26 cellular contexts compared by ENCODE assay signal in genomic region chr15:49062900-49063299, GRCh38. TPM values are rescaled to one million over a fixed set of nuclear protein-coding genes. Genes with fewer than 3 reads are reported as not detected.
DNase-seq lines count a peak whose midpoint lies in the region; ATAC-seq, FAIRE-seq and TF ChIP-seq lines count a peak whose summit lies in the region.
"Had no signal": no experiment of that assay in that cellular context is flagged by ENCODE, and none has a peak within 500 bp of the region (broad histone marks: within the 10 kb centered on the region; RNA-seq: fewer than 3 reads in every experiment).

No MANE protein-coding gene starts in this region.

- H2AK5ac ChIP-seq in H9 (ENCODE audit: insufficient read length, low read length) (no peak overlapping the region), mesendoderm (ENCODE audit: low read length) (no peak overlapping the region)

- H3K27me3 ChIP-seq in H9 (ENCODE audit: insufficient read depth, low read length) = no peaks in the 10 kb centered on the region
- peaks cover 0 to 7% of the 10 kb centered on the region in 2 experiments; a peak in 3 of 5 replicates for H3K27me3 ChIP-seq in K562 (ENCODE audit: control insufficient read depth in 2 of 2, insufficient read depth in 2 of 2, low read length in 2 of 2)
- no peaks in the 10 kb centered on the region for H3K27me3 ChIP-seq in mesendoderm (ENCODE audit: insufficient read depth, low read length, poor library complexity)
- no peaks in the 10 kb centered on the region for H3K27me3 ChIP-seq in parathyroid adenoma (ENCODE audit: control insufficient read depth, insufficient read depth, low read length)
- H3K27me3 ChIP-seq: SJSA1 had no signal

- no peak overlapping the region for H2BK12ac ChIP-seq in H9 (ENCODE audit: insufficient read length, low read depth, low read length)

- H3K27ac ChIP-seq in H9 (ENCODE audit: insufficient read length, low read depth, low read length) (no peak overlapping the region), K562 (ENCODE audit: extremely low read depth, low read depth, low read length) (no peak overlapping the region), mesendoderm (ENCODE audit: low read depth, low read length) (no peak overlapping the region), parathyroid adenoma (no peak overlapping the region)
- H3K27ac ChIP-seq: A549, SJSA1 had no signal

- H3K23ac ChIP-seq in H9 (ENCODE audit: insufficient read length, low read depth, low read length) (no peak overlapping the region), mesendoderm (ENCODE audit: low read length) (no peak overlapping the region)

- no peak overlapping the region for H3T11ph ChIP-seq in H9 (ENCODE audit: low read length)

- intact Hi-C loops in K562 (cut with micrococcal nuclease) = no loop called here

- H3K79me2 ChIP-seq in H9 (ENCODE audit: insufficient read depth, low read length) (no peaks in the 10 kb centered on the region), K562 (ENCODE audit: control insufficient read depth, insufficient read depth, low read length) (no peaks in the 10 kb centered on the region), mesendoderm (ENCODE audit: control insufficient read depth, insufficient read depth, low read length) (no peaks in the 10 kb centered on the region), parathyroid adenoma (no peaks in the 10 kb centered on the region)

- H3K36me3 Mint-ChIP-seq in H9 (ENCODE audit: insufficient read depth in 1 of 3, low read depth in 3 of 3) = no peaks in the 10 kb centered on the region
- H3K36me3 Mint-ChIP-seq: CD8-positive, alpha-beta T cell; T-cell had no signal

- no peak overlapping the region for H4K91ac ChIP-seq in H9 (ENCODE audit: insufficient read length, low read depth, low read length)

- H3K4me3 ChIP-seq in K562 = no peak overlapping the region
- H3K4me3 ChIP-seq in mesendoderm (ENCODE audit: low read length) = no peak overlapping the region
- no peak overlapping the region for H3K4me3 ChIP-seq in parathyroid adenoma (ENCODE audit: low read depth, low read length)
- H3K4me3 ChIP-seq: A549, HAP-1, SJSA1 had no signal

- H2BK20ac ChIP-seq in H9 (ENCODE audit: low read depth, low read length, poor library complexity, severe bottlenecking) = no peak overlapping the region

- no peaks in the 10 kb centered on the region for H3K79me1 ChIP-seq in H9 (ENCODE audit: insufficient read depth, low read depth, low read length, poor library complexity, severe bottlenecking)
- no peaks in the 10 kb centered on the region for H3K79me1 ChIP-seq in mesendoderm (ENCODE audit: low read length)

- H3K23me2 ChIP-seq in H9 (ENCODE audit: insufficient read length, low read depth, low read length, poor library complexity, severe bottlenecking) = no peaks in the 10 kb centered on the region

- no peaks in the 10 kb centered on the region for H3K9me3 Mint-ChIP-seq in H9
- H3K9me3 Mint-ChIP-seq: CD8-positive, alpha-beta T cell; T-cell had no signal

- H3K4ac ChIP-seq in H9 (ENCODE audit: low read depth, low read length) = no peak overlapping the region
- no peak overlapping the region for H3K4ac ChIP-seq in mesendoderm (ENCODE audit: low read depth, low read length)

- ATAC-seq in K562 = no peak; the same call in 2 of the 3 replicates
- ATAC-seq in HG02588 (IDR thresholded peaks at IDR 0.05; ENCODE audit: unreplicated experiment) = no peak
- ATAC-seq: A549; CD8-positive, alpha-beta T cell had no signal

- no peaks in the 10 kb centered on the region for H3K9me1 ChIP-seq in K562 (ENCODE audit: control insufficient read depth, insufficient read depth, low read length)

- FAIRE-seq in K562 (lab: Jason Lieb, UNC) = no peak
- FAIRE-seq: A549 had no signal

- H3K4me2 ChIP-seq in H9 (ENCODE audit: insufficient read depth, insufficient read length, low read length) (no peak overlapping the region), K562 (ENCODE audit: insufficient read depth, low read length) (no peak overlapping the region), mesendoderm (ENCODE audit: low read length) (no peak overlapping the region), parathyroid adenoma (ENCODE audit: low read length) (no peak overlapping the region)
- H3K4me2 ChIP-seq: A549 had no signal

- no CpG with 5 or more reads among the region's 13 CpGs for WGBS in H9 (ENCODE audit: extremely low coverage, insufficient read length, low lambda C conversion rate)
- WGBS in K562 (ENCODE audit: insufficient coverage, low coverage, missing lambda C conversion rate) = 53% methylated on average over 13 of the region's 13 CpGs
- WGBS in mesendoderm (ENCODE audit: extremely low coverage, insufficient coverage, low lambda C conversion rate) = no CpG with 5 or more reads among the region's 13 CpGs

- H3K18ac ChIP-seq in H9 (ENCODE audit: insufficient read length, low read depth, low read length) (no peak overlapping the region), mesendoderm (ENCODE audit: low read length) (no peak overlapping the region)

- H2AFZ ChIP-seq in H9 (ENCODE audit: low read length) (no peak overlapping the region), K562 (ENCODE audit: low read depth, low read length) (peak overlapping the region; percentile 54; the same call in 1 of the 2 replicates), parathyroid adenoma (peak overlapping the region; percentile 72)

- TF ChIP-seq POLR2A in K562 (conservative IDR thresholded peaks at IDR 0.05) = no peak

- H3K14ac ChIP-seq in H9 (ENCODE audit: insufficient read depth, low read length) = no peak overlapping the region

- peaks cover 17 to 19% of the 10 kb centered on the region in 2 experiments for H3K4me1 Mint-ChIP-seq in H9

- no peak for TF ChIP-seq RAD21 in K562 (CRISPR knock-in tag; conservative IDR thresholded peaks at IDR 0.05 in 1 of 2, IDR thresholded peaks at IDR 0.05 in 1 of 2)

- no TSS peak for BruUV-seq in K562 (replicated peaks; lab: Mats Ljungman, UMichigan)

- in situ Hi-C loops in K562 (cut with MboI) = no loop called here

- POLR2A ChIA-PET in K562 (lab: Yijun Ruan, JAX) = interaction anchor here (0.6 to 1.5 kb wide), 3 partner anchors 13 to 32 kb away, joined by 3 to 4 read pairs (median 3); no protein-coding TSS in a partner anchor

- H3K4me3 Mint-ChIP-seq in H9 = no peak overlapping the region
- H3K4me3 Mint-ChIP-seq: CD8-positive, alpha-beta T cell; T-cell had no signal

- H3K36me3 ChIP-seq in K562 (ENCODE audit: control insufficient read depth, insufficient read depth, low read length) = no peaks in the 10 kb centered on the region
- no peaks in the 10 kb centered on the region for H3K36me3 ChIP-seq in mesendoderm (ENCODE audit: control insufficient read depth, insufficient read depth, low read length)
- H3K36me3 ChIP-seq in parathyroid adenoma (ENCODE audit: control insufficient read depth, insufficient read depth, low read length) = no peaks in the 10 kb centered on the region
- H3K36me3 ChIP-seq: HAP-1, SJSA1 had no signal

- CTCF ChIA-PET in K562 (lab: Yijun Ruan, JAX; ENCODE audit: low intra/inter-chr PET ratio) = no interaction called here

- no peak for TF ChIP-seq CTCF in H9 (conservative IDR thresholded peaks at IDR 0.05)
- no peak for TF ChIP-seq CTCF in K562 (IDR thresholded peaks at IDR 0.05 in 2 of 3, conservative IDR thresholded peaks at IDR 0.05 in 1 of 3; ENCODE audit: insufficient read depth in 2 of 3, low read depth in 1 of 3, low read length in 3 of 3)
- no peak for TF ChIP-seq CTCF in parathyroid adenoma (IDR thresholded peaks at IDR 0.05)

- H2BK120ac ChIP-seq in H9 (ENCODE audit: low read depth, low read length, poor library complexity, severe bottlenecking) (no peak overlapping the region), mesendoderm (ENCODE audit: low read depth, low read length) (no peak overlapping the region)

- no peaks in the 10 kb centered on the region for H3K27me3 Mint-ChIP-seq in H9 (ENCODE audit: low read depth)

- no peaks in the 10 kb centered on the region for H3K9me3 ChIP-seq in H9 (ENCODE audit: control insufficient read depth, low read depth, low read length)
- no peaks in the 10 kb centered on the region for H3K9me3 ChIP-seq in K562 (replicated peaks; ENCODE audit: control insufficient read depth, insufficient read depth, low read depth, low read length)
- H3K9me3 ChIP-seq in parathyroid adenoma (ENCODE audit: control insufficient read depth, low read length) = no peaks in the 10 kb centered on the region
- H3K9me3 ChIP-seq: A549, Caco-2, HAP-1, SJSA1 had no signal

- H3K4me1 ChIP-seq in H9 (ENCODE audit: insufficient read depth, low read length) (no peaks in the 10 kb centered on the region; the same call in 1 of the 2 replicates), K562 (replicated peaks in 1 of 2; ENCODE audit: control insufficient read depth in 2 of 2, insufficient read depth in 2 of 2, low read length in 2 of 2) (peaks cover 8 to 9% of the 10 kb centered on the region in 2 experiments; a peak in 4 of 5 replicates), mesendoderm (ENCODE audit: control insufficient read depth, low read depth, low read length) (peaks cover 2% of the 10 kb centered on the region), parathyroid adenoma (peaks cover 24% of the 10 kb centered on the region)
- H3K4me1 ChIP-seq: A549, HAP-1 had no signal

- H4K8ac ChIP-seq in H9 (replicated peaks; ENCODE audit: insufficient read length, low read depth, low read length) = no peak overlapping the region
- H4K8ac ChIP-seq in mesendoderm (ENCODE audit: low read depth, low read length) = no peak overlapping the region

- H2BK5ac ChIP-seq in H9 (ENCODE audit: insufficient read length, low read length) (no peak overlapping the region), mesendoderm (ENCODE audit: low read length) (no peak overlapping the region)

- H2BK15ac ChIP-seq in H9 (ENCODE audit: low read depth, low read length) = no peak overlapping the region
- H2BK15ac ChIP-seq in mesendoderm (replicated peaks; ENCODE audit: low read depth) = no peak overlapping the region

- H3K56ac ChIP-seq in H9 (ENCODE audit: insufficient read length, low read depth, low read length) (no peak overlapping the region), mesendoderm (ENCODE audit: low read length) (no peak overlapping the region)

- H3K9ac ChIP-seq in H9 (ENCODE audit: extremely low read depth, insufficient read length, low read length) (no peak overlapping the region), K562 (ENCODE audit: insufficient read depth in 1 of 2, low read depth in 2 of 2, low read length in 2 of 2) (no peak overlapping the region), mesendoderm (ENCODE audit: low read length) (no peak overlapping the region), parathyroid adenoma (no peak overlapping the region)

- no peak overlapping the region for H3K27ac Mint-ChIP-seq in H9
- H3K27ac Mint-ChIP-seq: CD8-positive, alpha-beta T cell; T-cell had no signal

- H4K20me1 ChIP-seq in H9 (ENCODE audit: control insufficient read depth, insufficient read depth, insufficient read length) (no peaks in the 10 kb centered on the region), K562 (replicated peaks; ENCODE audit: control insufficient read depth, insufficient read depth, low read length) (no peaks in the 10 kb centered on the region)

- no peak for TF ChIP-seq EP300 in K562 (IDR thresholded peaks at IDR 0.05; ENCODE audit: low read length)

- DNase-seq in H9 = peak; percentile 30
- DNase-seq in K562 (ENCODE audit: extremely low read depth in 1 of 4, low spot score in 3 of 4) = no peak
- peak; percentile 4 for DNase-seq in mesendoderm
- no peak for DNase-seq in UCSD-AML1 (lab: John Stamatoyannopoulos, UW; ENCODE audit: unreplicated experiment)
- no peak for DNase-seq in SKM-1 treated with dmso at 0.1 percent for 144 hours (lab: John Stamatoyannopoulos, UW; ENCODE audit: unreplicated experiment)
- no peak for DNase-seq in activated CD4-positive, CD25-positive, alpha-beta regulatory T cell treated with anti-CD3 and anti-CD28 coated beads, Interleukin-2, amount 50 U/mL, for 72 hours
- DNase-seq: C1 segment of cervical spinal cord; Caco-2; CD8-positive, alpha-beta T cell; DMS79 treated with DMSO at 0.1 percent for 48 hours; KG1; MM.1S; NCI-H1048; NCI-H1417; NCI-H1694; NCI-H2081; NCI-H2227 treated with DMSO at 0.1 percent for 48 hours; NCI-H526 treated with DMSO at 0.1 percent for 48 hours; Right ventricle myocardium superior; RPMI8226; T-cell had no signal

- H4K5ac ChIP-seq in H9 (ENCODE audit: insufficient read length, low read depth, low read length) = no peak overlapping the region
- H4K5ac ChIP-seq in mesendoderm (ENCODE audit: low read length) = no peak overlapping the region

RNA-seq across cellular contexts. Expression of gene SECISBP2L, which starts 16.7 kb away (rescaled TPM):
- total RNA-seq in H9 (2021) = 23.6 and 24.7 TPM in 2 replicates
- 31.4 and 68.3 TPM in 2 replicates for total RNA-seq in K562 (2011; cell fraction: chromatin; rRNA removed; ENCODE audit: low replicate concordance)
- total RNA-seq in K562 (2011; cell fraction: nucleolus; rRNA removed) = 7.0 and 12.6 TPM in 2 replicates
- 19.9 and 21.0 TPM in 2 replicates for total RNA-seq in K562 (2011; cell fraction: nucleoplasm; rRNA removed)
- total RNA-seq in K562 (2014; rRNA removed) = 9.5 and 14.1 TPM in 2 replicates
- total RNA-seq in K562 (2014; rRNA removed; fragmentation: Illumina TruSeq; extraction: Trizol) = 11.8 and 13.5 TPM in 2 replicates
- 10.4 and 12.1 TPM in 2 replicates for total RNA-seq in K562 (2015; rRNA removed; fragmentation: Illumina TruSeq; extraction: Trizol)
- total RNA-seq in K562 (2021) = 10.4 and 11.5 TPM in 2 replicates
- 12.0 and 13.0 TPM in 2 replicates for polyA plus RNA-seq in K562 (2011; rRNA removed)
- polyA plus RNA-seq in K562 (2011; cell fraction: cytosol; rRNA removed) = 5.9 and 6.3 TPM in 2 replicates
- polyA plus RNA-seq in K562 (2011; cell fraction: nucleus; rRNA removed) = 12.6 and 13.0 TPM in 2 replicates
- 5.9 TPM in 2 replicates for polyA plus RNA-seq in K562 (2012)
- 6.4 and 7.6 TPM in 2 replicates for polyA plus RNA-seq in K562 (2014; fragmentation: Illumina TruSeq; extraction: Trizol)
- 1 to 10 TPM in 1 of 2 experiments, under 1 TPM in 1; 0.55 to 1.1 TPM for polyA plus RNA-seq in K562 (2014; fragmentation: Nextera tagmentation; extraction: Ambion mirVana)
- 5.1 and 5.4 TPM in 2 replicates for polyA plus RNA-seq in K562 (2014; rRNA removed)
- 20.5 and 27.6 TPM in 2 replicates for polyA minus RNA-seq in K562 (2011; rRNA and poly(A)+ RNA removed)
- 6.0 and 8.6 TPM in 2 replicates for polyA minus RNA-seq in K562 (2011; cell fraction: cytosol; rRNA and poly(A)+ RNA removed)
- polyA minus RNA-seq in K562 (2011; cell fraction: nucleus; rRNA and poly(A)+ RNA removed) = 12.5 and 29.1 TPM in 2 replicates
- 11.6 TPM for polyA plus RNA-seq in mesendoderm (2013, experiment 1 of 2)
- polyA plus RNA-seq in mesendoderm (2013, experiment 2 of 2) = 10.6 TPM

Comparison
In these comparisons a context has a peak if more than half of its experiments do, and no peak if none do; other contexts are left out.
1. DNase-seq: peak in H9 (single experiment) and mesendoderm (single experiment); none in K562 (0 of 4), UCSD-AML1 (single experiment), SKM-1 treated with dmso at 0.1 percent for 144 hours (single experiment) and activated CD4-positive, CD25-positive, alpha-beta regulatory T cell treated with anti-CD3 and anti-CD28 coated beads, Interleukin-2, amount 50 U/mL, for 72 hours (single experiment).